In genomic region chr6:49530141-49530775, GRCh38 we compare ENCODE assay signal across 22 cellular contexts. TPM values are rescaled to one million over a fixed set of nuclear protein-coding genes. Genes with fewer than 3 reads are reported as not detected.
"Had no signal": no experiment of that assay in that cellular context is flagged by ENCODE, and none has a peak within 500 bp of the region (broad histone marks: within the 10 kb centered on the region; RNA-seq: fewer than 3 reads in every experiment).

No MANE protein-coding gene starts in this region.

- H3K27me3 ChIP-seq: cardiac muscle cell, SJCRH30 had no signal

- H3K4me3 ChIP-seq: cardiac muscle cell, SJCRH30 had no signal

- FAIRE-seq: astrocyte had no signal

- H3K27ac ChIP-seq: cardiac muscle cell, SJCRH30, WERI-Rb-1 had no signal

- H3K36me3 ChIP-seq: cardiac muscle cell, SJCRH30, WERI-Rb-1 had no signal

- H3K4me2 ChIP-seq: SK-N-SH had no signal

- H3K4me1 ChIP-seq: SJCRH30 had no signal

- DNase-seq: activated CD4-positive, alpha-beta T cell treated with anti-CD3 and anti-CD28 coated beads for 4 hours; activated CD8-positive, alpha-beta memory T cell treated with anti-CD3 and anti-CD28 coated beads, Interleukin-2, amount 50 U/mL, for 4 hours; activated CD8-positive, alpha-beta T cell treated with anti-CD3 and anti-CD28 coated beads for 36 hours; activated T-cell treated with anti-CD3 and anti-CD28 coated beads, Interleukin-2, amount 50 U/mL, for 72 hours; amygdala; MM.1S; NCI-H1105; NCI-H1436; NCI-H1694 treated with DMSO at 0.1 percent for 48 hours; NCI-H2029 treated with DMSO at 0.1 percent for 48 hours; NCI-H526 treated with DMSO at 0.1 percent for 48 hours; Right ventricle myocardium superior; RPMI8226; SJCRH30; SK-N-SH; T-helper 1 cell; WERI-Rb-1 had no signal

- H3K9me2 ChIP-seq: SK-N-SH had no signal

- H3K9ac ChIP-seq: SK-N-SH had no signal

- H3K9me3 ChIP-seq: SJCRH30, SK-N-SH had no signal

RNA-seq across cellular contexts. Expression of gene C6orf141, which starts 20.2 kb away (rescaled TPM):
- total RNA-seq: activated T-helper 2 cell treated with anti-CD3 and anti-CD28 coated beads, Interferon-gamma antibody, Interleukin-2, Interleukin-4, amounts not matched to agents 10 μg/mL and 5 μg/mL and 100 μg/mL, durations not matched to agents 14 hours and 24 hours and 36 hours; Right ventricle myocardium superior; SJCRH30 had no signal
- polyA plus RNA-seq: SK-N-SH had no signal

RNA-seq across cellular contexts. Expression of gene GLYATL3, which starts 30.5 kb away (rescaled TPM):
- total RNA-seq: activated CD8-positive, alpha-beta T cell treated with anti-CD3 and anti-CD28 coated beads for 36 hours; activated T-cell treated with anti-CD3 and anti-CD28 coated beads, Interleukin-2, amount 50 U/mL, for 72 hours; activated T-helper 2 cell treated with anti-CD3 and anti-CD28 coated beads, Interferon-gamma antibody, Interleukin-2, Interleukin-4, amounts not matched to agents 10 μg/mL and 5 μg/mL and 100 μg/mL, durations not matched to agents 14 hours and 24 hours and 36 hours; astrocyte; cardiac muscle cell; NCI-H460; Right ventricle myocardium superior; SJCRH30; T-helper 2 cell treated with Interferon-gamma antibody and Interleukin-4, amounts not matched to agents 100 ng/mL and 5 ng/mL, for 36 hours had no signal
- polyA plus RNA-seq: cardiac muscle cell, SK-N-SH had no signal
